28 cellular contexts compared by ENCODE assay signal in genomic region chr7:44455155-44455554, GRCh38.
"Had no signal": no experiment of that assay in that cellular context is flagged by ENCODE, and none has a peak within 500 bp of the region (broad histone marks: within the 10 kb centered on the region; RNA-seq: fewer than 3 reads in every experiment).

No MANE protein-coding gene starts in this region.

- ATAC-seq: Panc1, Right ventricle myocardium inferior had no signal

- H3K4me3 Mint-ChIP-seq: brain; central memory CD8-positive, alpha-beta T cell; IgD-negative memory B cell had no signal

- H3K27ac Mint-ChIP-seq: activated T-helper 2 cell treated with anti-CD3 and anti-CD28 coated beads, Interferon-gamma antibody, Interleukin-2, Interleukin-4, amounts not matched to agents 10 μg/mL and 5 μg/mL and 100 μg/mL, durations not matched to agents 14 hours and 24 hours and 36 hours; brain; IgD-negative memory B cell had no signal

- H3K4me2 ChIP-seq: SK-N-SH had no signal

- H3K27me3 Mint-ChIP-seq: brain; central memory CD8-positive, alpha-beta T cell had no signal

- H3K9ac ChIP-seq: SK-N-SH had no signal

- H3K4me1 Mint-ChIP-seq: brain had no signal

- H3K9me3 ChIP-seq: SK-N-SH had no signal

- H3K9me3 Mint-ChIP-seq: activated T-helper 2 cell treated with anti-CD3 and anti-CD28 coated beads, Interferon-gamma antibody, Interleukin-2, Interleukin-4, amounts not matched to agents 10 μg/mL and 5 μg/mL and 100 μg/mL, durations not matched to agents 14 hours and 24 hours and 36 hours; brain; central memory CD8-positive, alpha-beta T cell; IgD-negative memory B cell had no signal

- DNase-seq: activated CD4-positive, alpha-beta T cell treated with anti-CD3 and anti-CD28 coated beads for 4 hours; activated CD4-positive, alpha-beta T cell treated with anti-CD3 and anti-CD28 coated beads, Interleukin-2, amount 50 U/mL, for 4 hours; activated T-cell treated with anti-CD3 and anti-CD28 coated beads for 4 hours; activated T-cell treated with anti-CD3 and anti-CD28 coated beads, Interleukin-2, amount 50 U/mL, for 48 hours; amygdala; KG1; MV-4-11; NCI-H1092 treated with DMSO at 0.1 percent for 48 hours; NCI-H1417 treated with DMSO at 0.1 percent for 48 hours; NCI-H1694; NCI-H2029; NCI-H2107; NCI-H345; NCI-H510A; NCI-H526 treated with DMSO at 0.1 percent for 48 hours; NCI-H82; OCI-M1; RPMI8226; SK-N-SH; T-helper 1 cell; T-helper 9 cell had no signal

- H3K27ac ChIP-seq: VCaP had no signal
